8 cellular contexts compared by ENCODE assay signal in the genomic region with DNA sequence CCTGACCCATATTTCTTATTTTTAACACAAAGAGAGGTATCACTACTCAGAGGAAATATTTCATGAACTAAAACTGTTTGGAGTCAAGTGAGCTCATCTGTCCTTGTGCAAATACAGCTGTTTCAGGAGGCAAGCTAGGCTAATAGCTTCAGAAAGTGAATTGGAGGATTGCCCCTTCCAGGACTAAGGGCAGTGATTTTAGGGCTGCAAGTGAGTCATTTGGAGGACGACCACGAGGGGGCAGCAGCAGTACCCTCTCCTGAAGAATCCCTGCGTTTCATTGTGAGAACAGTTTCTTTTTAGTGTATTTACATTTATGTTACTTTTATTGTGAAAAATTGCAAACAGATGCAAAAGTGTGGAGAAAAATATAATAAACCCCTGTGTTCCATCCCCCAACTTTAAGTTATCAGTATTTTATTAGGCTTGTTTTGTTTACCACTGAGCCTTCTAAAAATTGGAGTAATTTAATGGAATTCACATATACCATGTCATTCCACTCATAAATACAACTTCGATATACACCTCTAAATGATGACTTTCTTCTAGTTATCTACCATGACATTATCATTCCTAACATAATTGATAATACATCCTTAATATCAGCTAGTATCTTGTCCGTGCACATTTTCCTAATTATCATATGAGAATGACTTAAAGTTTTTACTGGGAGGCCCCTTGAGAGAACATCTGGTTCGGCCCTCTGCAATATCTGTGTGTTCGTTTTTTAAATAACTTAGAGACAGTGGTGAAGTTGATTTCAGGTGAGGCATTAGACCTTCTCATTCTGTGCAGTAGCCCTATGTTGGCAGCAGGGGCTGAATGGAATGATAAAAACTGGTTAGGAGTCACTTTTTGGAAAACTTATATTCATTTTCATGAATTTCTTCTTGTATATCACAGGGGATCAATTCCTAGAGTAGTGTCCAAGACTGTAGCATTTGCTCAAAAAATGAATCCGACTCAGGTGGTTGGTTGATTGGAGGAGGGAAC. TPM values are rescaled to one million over a fixed set of nuclear protein-coding genes. Genes with fewer than 3 reads are reported as not detected.
DNase-seq lines count a peak whose midpoint lies in the region; ATAC-seq and TF ChIP-seq lines count a peak whose summit lies in the region.

No MANE protein-coding gene starts in this region.

- POLR2A ChIA-PET in HEK293 (lab: Yijun Ruan, JAX): no interaction called here

- no peak for ATAC-seq in HG02571 (IDR thresholded peaks at IDR 0.05; ENCODE audit: unreplicated experiment)

- H2BK120ac ChIP-seq in mesendoderm (ENCODE audit: low read depth, low read length): no peak overlapping the region

- WGBS in endodermal cell (ENCODE audit: insufficient coverage in 1 of 2, insufficient read length in 1 of 2), 2 experiments: 51 to 88% methylated on average over 4 to 8 of the region's 8 CpGs
- 100% methylated on average over 1 of the region's 8 CpGs for WGBS in mesendoderm (ENCODE audit: extremely low coverage, insufficient coverage, low lambda C conversion rate)

- H3K4ac ChIP-seq in mesendoderm (ENCODE audit: low read depth, low read length): no peak overlapping the region

- H4K8ac ChIP-seq in mesendoderm (ENCODE audit: low read depth, low read length): no peak overlapping the region

- H3K36me3 ChIP-seq in HEK293 (ENCODE audit: control insufficient read depth in 2 of 2, insufficient read depth in 1 of 2, low read length in 2 of 2) (peaks cover 45 to 64% of the 10 kb centered on the region in 2 experiments), endodermal cell (ENCODE audit: control insufficient read depth, insufficient read depth, low read length) (peaks cover 88% of the 10 kb centered on the region), mesendoderm (ENCODE audit: control insufficient read depth, insufficient read depth, low read length) (peaks cover 6% of the 10 kb centered on the region)

- no peak overlapping the region for H2AK5ac ChIP-seq in mesendoderm (ENCODE audit: low read length)

- H3K9ac ChIP-seq in endodermal cell (ENCODE audit: extremely low read depth, low read length, poor library complexity, severe bottlenecking) (no peak overlapping the region), mesendoderm (ENCODE audit: low read length) (no peak overlapping the region)

- no peak overlapping the region for H2BK5ac ChIP-seq in mesendoderm (ENCODE audit: low read length)

- no peak overlapping the region for H2BK15ac ChIP-seq in mesendoderm (replicated peaks; ENCODE audit: low read depth)

- H3K36me3 Mint-ChIP-seq in endodermal cell (ENCODE audit: low read depth): peaks cover 78% of the 10 kb centered on the region

- no peak overlapping the region for H3K4me3 Mint-ChIP-seq in endodermal cell

- H3K79me2 ChIP-seq in mesendoderm (ENCODE audit: control insufficient read depth, insufficient read depth, low read length): no peaks in the 10 kb centered on the region

- no peak overlapping the region for H3K4me2 ChIP-seq in mesendoderm (ENCODE audit: low read length)

- DNase-seq in CD1c-positive myeloid dendritic cell (ENCODE audit: extremely low spot score) (peak; percentile 81), NCI-H82 (lab: John Stamatoyannopoulos, UW) (peak; percentile 83), endodermal cell (peak; percentile 96), mesendoderm (peak; percentile 82)
- DNase-seq in activated CD8-positive, alpha-beta memory T cell treated with anti-CD3 and anti-CD28 coated beads for 1 hour (ENCODE audit: extremely low read depth in 1 of 2, low read depth in 1 of 2): peak; percentile 61 to 76
- peak; percentile 65 to 74 for DNase-seq in stimulated activated CD8-positive, alpha-beta memory T cell treated with anti-CD3 and anti-CD28 coated beads, Interleukin-2, amount 100 ng/mL, for 48 hours (ENCODE audit: low read depth in 2 of 2)

- no peak overlapping the region for H3K4me3 ChIP-seq in HEK293 (ENCODE audit: low read depth, low read length)
- no peak overlapping the region for H3K4me3 ChIP-seq in endodermal cell (ENCODE audit: low read length)
- H3K4me3 ChIP-seq in mesendoderm (ENCODE audit: low read length): no peak overlapping the region

- no peak overlapping the region for H3K23ac ChIP-seq in mesendoderm (ENCODE audit: low read length)

- TF ChIP-seq CTCF in HEK293 (tag by site-specific recombination; IDR thresholded peaks at IDR 0.05): peak; percentile 33; the same call in 1 of the 2 replicates
- TF ChIP-seq CTCF in endodermal cell (conservative IDR thresholded peaks at IDR 0.05): peak; percentile 100

- H3K27me3 Mint-ChIP-seq in endodermal cell (ENCODE audit: insufficient read depth): no peaks in the 10 kb centered on the region

- H3K27ac Mint-ChIP-seq in endodermal cell: no peak overlapping the region

- no peaks in the 10 kb centered on the region for H3K27me3 ChIP-seq in endodermal cell (ENCODE audit: control insufficient read depth, insufficient read depth, low read length, poor library complexity, severe bottlenecking)
- no peaks in the 10 kb centered on the region for H3K27me3 ChIP-seq in mesendoderm (ENCODE audit: insufficient read depth, low read length, poor library complexity)

- no peak overlapping the region for H4K5ac ChIP-seq in mesendoderm (ENCODE audit: low read length)

- no peaks in the 10 kb centered on the region for H3K9me3 Mint-ChIP-seq in endodermal cell

- H3K4me1 Mint-ChIP-seq in endodermal cell: no peaks in the 10 kb centered on the region

- no peaks in the 10 kb centered on the region for H3K9me3 ChIP-seq in HEK293 (ENCODE audit: control insufficient read depth, insufficient read depth, low read depth, low read length)
- no peaks in the 10 kb centered on the region for H3K9me3 ChIP-seq in endodermal cell (ENCODE audit: control insufficient read depth, low read length)

- H3K4me1 ChIP-seq in HEK293 (ENCODE audit: control insufficient read depth, insufficient read depth, low read length) (no peaks in the 10 kb centered on the region), endodermal cell (ENCODE audit: control insufficient read depth, insufficient read depth, low read length) (no peaks in the 10 kb centered on the region), mesendoderm (ENCODE audit: control insufficient read depth, low read depth, low read length) (no peaks in the 10 kb centered on the region)

- H3K56ac ChIP-seq in mesendoderm (ENCODE audit: low read length): no peak overlapping the region

- H3K79me1 ChIP-seq in mesendoderm (ENCODE audit: low read length): no peaks in the 10 kb centered on the region

- CTCF ChIA-PET in HEK293 (lab: Yijun Ruan, JAX): interaction anchor here (0.6 to 5.4 kb wide), 22 partner anchors 8 to 307 kb away, joined by 3 to 92 read pairs (median 4); partner anchors contain the start of gene SLC2A3

- H3K27ac ChIP-seq in HEK293 (ENCODE audit: extremely low read depth, low read depth, low read length) (no peak overlapping the region), endodermal cell (ENCODE audit: low read depth, low read length) (no peak overlapping the region), mesendoderm (ENCODE audit: low read depth, low read length) (no peak overlapping the region)

- no peak overlapping the region for H3K18ac ChIP-seq in mesendoderm (ENCODE audit: low read length)

TF ChIP-seq in HEK293, 187 proteins besides CTCF, POLR2A, EP300 and RAD21 (continues in another document):
- peak; percentile 57 for TF ChIP-seq ZNF654 (tag by site-specific recombination; IDR thresholded peaks at IDR 0.05; ENCODE audit: low read depth)
- TF ChIP-seq MEIS1 (CRISPR knock-in tag; IDR thresholded peaks at IDR 0.05; ENCODE audit: borderline replicate concordance): no peak
- TF ChIP-seq PRDM1 (tag by site-specific recombination; IDR thresholded peaks at IDR 0.05): peak; percentile 73; the same call in 1 of the 2 replicates
- no peak for TF ChIP-seq GLI2 (tag by site-specific recombination; IDR thresholded peaks at IDR 0.05; ENCODE audit: borderline replicate concordance, low read depth)
- TF ChIP-seq, protein P1, sequence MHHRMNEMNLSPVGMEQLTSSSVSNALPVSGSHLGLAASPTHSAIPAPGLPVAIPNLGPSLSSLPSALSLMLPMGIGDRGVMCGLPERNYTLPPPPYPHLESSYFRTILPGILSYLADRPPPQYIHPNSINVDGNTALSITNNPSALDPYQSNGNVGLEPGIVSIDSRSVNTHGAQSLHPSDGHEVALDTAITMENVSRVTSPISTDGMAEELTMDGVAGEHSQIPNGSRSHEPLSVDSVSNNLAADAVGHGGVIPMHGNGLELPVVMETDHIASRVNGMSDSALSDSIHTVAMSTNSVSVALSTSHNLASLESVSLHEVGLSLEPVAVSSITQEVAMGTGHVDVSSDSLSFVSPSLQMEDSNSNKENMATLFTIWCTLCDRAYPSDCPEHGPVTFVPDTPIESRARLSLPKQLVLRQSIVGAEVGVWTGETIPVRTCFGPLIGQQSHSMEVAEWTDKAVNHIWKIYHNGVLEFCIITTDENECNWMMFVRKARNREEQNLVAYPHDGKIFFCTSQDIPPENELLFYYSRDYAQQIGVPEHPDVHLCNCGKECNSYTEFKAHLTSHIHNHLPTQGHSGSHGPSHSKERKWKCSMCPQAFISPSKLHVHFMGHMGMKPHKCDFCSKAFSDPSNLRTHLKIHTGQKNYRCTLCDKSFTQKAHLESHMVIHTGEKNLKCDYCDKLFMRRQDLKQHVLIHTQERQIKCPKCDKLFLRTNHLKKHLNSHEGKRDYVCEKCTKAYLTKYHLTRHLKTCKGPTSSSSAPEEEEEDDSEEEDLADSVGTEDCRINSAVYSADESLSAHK (tag by site-specific recombination; IDR thresholded peaks at IDR 0.05): peak; percentile 25; the same call in 1 of the 2 replicates
- no peak for TF ChIP-seq WT1 (tag by site-specific recombination; IDR thresholded peaks at IDR 0.05)
- TF ChIP-seq ZNF768 (tag by site-specific recombination; IDR thresholded peaks at IDR 0.05): no peak

RNA-seq across cellular contexts. Expression of gene FOXJ2, which starts 13.7 kb away (rescaled TPM):
- 10 to 100 TPM; 10.8 to 21.2 TPM for total RNA-seq in endodermal cell
- 13.5 TPM for polyA plus RNA-seq in endodermal cell (2013, experiment 1 of 2)
- 13.4 TPM for polyA plus RNA-seq in endodermal cell (2013, experiment 2 of 2)
- 6.4 TPM for polyA plus RNA-seq in mesendoderm (2013, experiment 1 of 2)
- polyA plus RNA-seq in mesendoderm (2013, experiment 2 of 2): 6.6 TPM

RNA-seq across cellular contexts. Expression of gene C3AR1, which starts 19.9 kb away (rescaled TPM):
- total RNA-seq in endodermal cell: not detected
- not detected for polyA plus RNA-seq in endodermal cell (2013, experiment 1 of 2)
- polyA plus RNA-seq in endodermal cell (2013, experiment 2 of 2): not detected
- polyA plus RNA-seq in mesendoderm (2013, experiment 1 of 2): not detected
- not detected for polyA plus RNA-seq in mesendoderm (2013, experiment 2 of 2)

RNA-seq across cellular contexts. Expression of gene NECAP1, which starts 35.8 kb away (rescaled TPM):
- 10 to 100 TPM; 19.9 to 33.9 TPM for total RNA-seq in endodermal cell
- 20.3 TPM for polyA plus RNA-seq in endodermal cell (2013, experiment 1 of 2)
- 20.1 TPM for polyA plus RNA-seq in endodermal cell (2013, experiment 2 of 2)
- polyA plus RNA-seq in mesendoderm (2013, experiment 1 of 2): 16.1 TPM
- 16.1 TPM for polyA plus RNA-seq in mesendoderm (2013, experiment 2 of 2)
